Comparison of ENCODE assay signal across 30 cellular contexts in the genomic region with DNA sequence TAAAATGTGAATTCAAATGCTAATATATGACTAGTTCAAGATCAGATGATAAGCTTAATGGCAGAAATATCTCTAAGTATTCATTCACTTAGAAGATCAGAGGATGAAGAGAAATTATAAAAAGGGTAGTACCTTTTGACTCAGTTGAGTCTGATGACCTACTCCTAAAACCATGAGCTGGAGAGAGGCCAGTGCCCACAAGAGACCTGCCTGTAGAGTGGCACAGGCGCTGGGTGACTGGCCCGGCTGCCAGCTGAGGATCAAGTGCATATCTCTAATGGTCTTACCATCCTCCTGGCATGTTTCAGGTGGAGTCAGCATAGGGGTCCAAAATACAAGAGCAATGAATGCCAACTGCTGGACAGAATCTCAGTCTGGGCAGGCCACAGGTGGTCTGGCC. TPM values are rescaled to one million over a fixed set of nuclear protein-coding genes. Genes with fewer than 3 reads are reported as not detected.
DNase-seq lines count a peak whose midpoint lies in the region; ATAC-seq and TF ChIP-seq lines count a peak whose summit lies in the region.
"Had no signal": no experiment of that assay in that cellular context is flagged by ENCODE, and none has a peak within 500 bp of the region (broad histone marks: within the 10 kb centered on the region; RNA-seq: fewer than 3 reads in every experiment).

No MANE protein-coding gene starts in this region.

- H2BK5ac ChIP-seq in mesendoderm (ENCODE audit: low read length) = no peak overlapping the region

- no peak overlapping the region for H4K8ac ChIP-seq in mesendoderm (ENCODE audit: low read depth, low read length)

- peaks cover 6 to 9% of the 10 kb centered on the region in 2 experiments for H3K36me3 ChIP-seq in SK-N-SH (replicated peaks in 1 of 2; ENCODE audit: control insufficient read depth in 1 of 2, insufficient read depth in 2 of 2, low read length in 1 of 2)
- H3K36me3 ChIP-seq in mesendoderm (ENCODE audit: control insufficient read depth, insufficient read depth, low read length) = no peaks in the 10 kb centered on the region
- no peaks in the 10 kb centered on the region for H3K36me3 ChIP-seq in Karpas-422 (ENCODE audit: insufficient read depth, low read length)
- H3K36me3 ChIP-seq: ascending aorta, BE2C, cardiac muscle cell, colonic mucosa, HAP-1, neutrophil, tibial nerve had no signal

- peaks cover 55 to 59% of the 10 kb centered on the region in 2 experiments for H3K4me1 ChIP-seq in SK-N-SH (ENCODE audit: control insufficient read depth in 1 of 2, insufficient read depth in 2 of 2, low read depth in 1 of 2, low read length in 1 of 2)
- no peaks in the 10 kb centered on the region for H3K4me1 ChIP-seq in mesendoderm (ENCODE audit: control insufficient read depth, low read depth, low read length)
- H3K4me1 ChIP-seq in Karpas-422 (ENCODE audit: low read length) = no peaks in the 10 kb centered on the region
- H3K4me1 ChIP-seq: colonic mucosa had no signal

- H3K9ac ChIP-seq in SK-N-SH = no peak overlapping the region
- no peak overlapping the region for H3K9ac ChIP-seq in mesendoderm (ENCODE audit: low read length)
- no peak overlapping the region for H3K9ac ChIP-seq in Karpas-422 (ENCODE audit: low read length)

- H3K27me3 ChIP-seq in SK-N-SH (ENCODE audit: insufficient read depth) (no peaks in the 10 kb centered on the region), mesendoderm (ENCODE audit: insufficient read depth, low read length, poor library complexity) (no peaks in the 10 kb centered on the region), Karpas-422 (ENCODE audit: low read length) (no peaks in the 10 kb centered on the region)
- H3K27me3 ChIP-seq: ascending aorta, BE2C, cardiac muscle cell, colonic mucosa, neutrophil, tibial nerve had no signal

- H3K4me1 Mint-ChIP-seq in stimulated activated naive B cell treated with anti-CD40 and anti-IgM and Interleukin-4, amounts not matched to agents 10 μg/mL and 1 μg/mL and 100 μg/mL, for 72 hours = no peaks in the 10 kb centered on the region
- H3K4me1 Mint-ChIP-seq: activated B cell treated with CpG ODN at 0.5 μM for 24 hours; CD8-positive, alpha-beta memory T cell; naive B cell had no signal

- H3K23ac ChIP-seq in mesendoderm (ENCODE audit: low read length) = peak overlapping the region; percentile 52

- H4K20me1 ChIP-seq in SK-N-SH (ENCODE audit: insufficient read depth) (peaks cover 9% of the 10 kb centered on the region; the same call in 1 of the 2 replicates), Karpas-422 (ENCODE audit: insufficient read depth, low read depth, low read length) (no peaks in the 10 kb centered on the region)

- peak; percentile 42 for DNase-seq in Daoy (ENCODE audit: low read depth)
- no peak for DNase-seq in SK-N-SH
- DNase-seq in mesendoderm = no peak
- no peak for DNase-seq in RWPE1 (ENCODE audit: low spot score)
- DNase-seq in stimulated activated naive B cell treated with anti-CD40 and anti-IgM and Interleukin-4, amounts not matched to agents 10 μg/mL and 1 μg/mL and 100 μg/mL, for 72 hours = no peak
- DNase-seq in Karpas-422 = no peak
- DNase-seq in left ventricle myocardium superior = no peak
- DNase-seq: activated B cell treated with CpG ODN at 0.5 μM for 24 hours; activated CD4-positive, alpha-beta T cell treated with anti-CD3 and anti-CD28 coated beads, Interleukin-2, amount 50 U/mL, for 1 hour; activated gamma-delta T cell treated with Interleukin-2 at 50 U/mL for 16 hours; activated T-cell treated with anti-CD3 and anti-CD28 coated beads, Interleukin-2, amount 50 U/mL, for 4 hours; BE2C; CD8-positive, alpha-beta memory T cell; colonic mucosa; effector CD4-positive, alpha-beta T cell; hippocampal formation; IMR-90; left cardiac atrium; naive B cell; NCI-H187 treated with DMSO at 0.1 percent for 48 hours; stimulated activated CD4-positive, alpha-beta T cell treated with anti-CD3 and anti-CD28 coated beads, Interleukin-4, amount 100 ng/mL, for 1 hour had no signal

- H3K9me2 ChIP-seq in SK-N-SH (no peaks in the 10 kb centered on the region), Karpas-422 (replicated peaks; ENCODE audit: insufficient read depth, low read length) (no peaks in the 10 kb centered on the region)

- no peak overlapping the region for H3K4ac ChIP-seq in mesendoderm (ENCODE audit: low read depth, low read length)

- H3K4me3 ChIP-seq in SK-N-SH (ENCODE audit: low read depth in 2 of 2, low read length in 1 of 2) (no peak overlapping the region), mesendoderm (ENCODE audit: low read length) (no peak overlapping the region), Karpas-422 (ENCODE audit: low read length) (no peak overlapping the region)
- H3K4me3 ChIP-seq: ascending aorta, cardiac muscle cell, colonic mucosa, HAP-1, tibial nerve had no signal

- H3F3A ChIP-seq in SK-N-SH (replicated peaks; ENCODE audit: insufficient read depth) = peaks cover 34% of the 10 kb centered on the region

- no peak for TF ChIP-seq RAD21 in Ishikawa (IDR thresholded peaks at IDR 0.05; ENCODE audit: low read depth)
- TF ChIP-seq RAD21 in SK-N-SH (IDR thresholded peaks at IDR 0.05; ENCODE audit: low read length) = no peak

- H3K56ac ChIP-seq in mesendoderm (ENCODE audit: low read length) = no peak overlapping the region

- H3K79me2 ChIP-seq in SK-N-SH (ENCODE audit: insufficient read depth) = peaks cover 100% of the 10 kb centered on the region
- H3K79me2 ChIP-seq in mesendoderm (ENCODE audit: control insufficient read depth, insufficient read depth, low read length) = no peaks in the 10 kb centered on the region
- no peaks in the 10 kb centered on the region for H3K79me2 ChIP-seq in Karpas-422 (ENCODE audit: low read length)

- H3K27ac ChIP-seq in SK-N-SH (ENCODE audit: low read depth in 2 of 2, low read length in 1 of 2) = peak overlapping the region; percentile 35 to 97; a peak in 3 of 4 replicates
- H3K27ac ChIP-seq in mesendoderm (ENCODE audit: low read depth, low read length) = no peak overlapping the region
- no peak overlapping the region for H3K27ac ChIP-seq in RWPE1
- no peak overlapping the region for H3K27ac ChIP-seq in Karpas-422 (ENCODE audit: low read length)
- H3K27ac ChIP-seq: ascending aorta, cardiac muscle cell, colonic mucosa, neutrophil, tibial nerve had no signal

- no peak for ATAC-seq in stimulated activated naive B cell treated with anti-CD40 and anti-IgM and Interleukin-4, amounts not matched to agents 10 μg/mL and 1 μg/mL and 100 μg/mL, for 72 hours (replicated peaks)
- no peak for ATAC-seq in left ventricle myocardium superior
- ATAC-seq: activated T-cell treated with anti-CD3 and anti-CD28 coated beads, Interleukin-2, amount 50 U/mL, for 4 hours; sciatic nerve had no signal

- H4K5ac ChIP-seq in mesendoderm (ENCODE audit: low read length) = no peak overlapping the region

- CTCF ChIA-PET in SK-N-SH (lab: Yijun Ruan, JAX) (interaction anchor here (0.6 kb wide), 1 partner anchor 405 kb away, joined by 3 read pairs; no protein-coding TSS in a partner anchor), RWPE1 (lab: Yijun Ruan, JAX) (no interaction called here)

- H3K4me2 ChIP-seq in SK-N-SH (peak overlapping the region; percentile 25; the same call in 1 of the 2 replicates), mesendoderm (ENCODE audit: low read length) (no peak overlapping the region), Karpas-422 (ENCODE audit: low read depth, low read length, poor library complexity, severe bottlenecking) (no peak overlapping the region)

- no peak overlapping the region for H3K4me3 Mint-ChIP-seq in stimulated activated naive B cell treated with anti-CD40 and anti-IgM and Interleukin-4, amounts not matched to agents 10 μg/mL and 1 μg/mL and 100 μg/mL, for 72 hours
- H3K4me3 Mint-ChIP-seq: activated B cell treated with CpG ODN at 0.5 μM for 24 hours; activated T-cell treated with anti-CD3 and anti-CD28 coated beads, Interleukin-2, amount 50 U/mL, for 4 hours; CD8-positive, alpha-beta memory T cell; naive B cell had no signal

- no peak overlapping the region for H2AK5ac ChIP-seq in mesendoderm (ENCODE audit: low read length)

- TF ChIP-seq EP300 in Ishikawa (IDR thresholded peaks at IDR 0.05; ENCODE audit: borderline replicate concordance) (no peak), SK-N-SH (IDR thresholded peaks at IDR 0.05; ENCODE audit: borderline replicate concordance in 1 of 2, low read depth in 1 of 2, low read length in 1 of 2) (peak in 1 of 2 experiments; percentile 51; a peak in 1 of 4 replicates)

- WGBS in SK-N-SH (ENCODE audit: low lambda C conversion rate) = 37% methylated on average over 2 of the region's 2 CpGs
- no CpG with 5 or more reads among the region's 2 CpGs for WGBS in mesendoderm (ENCODE audit: extremely low coverage, insufficient coverage, low lambda C conversion rate)

- H3K9me3 Mint-ChIP-seq in stimulated activated naive B cell treated with anti-CD40 and anti-IgM and Interleukin-4, amounts not matched to agents 10 μg/mL and 1 μg/mL and 100 μg/mL, for 72 hours = no peaks in the 10 kb centered on the region
- H3K9me3 Mint-ChIP-seq: activated B cell treated with CpG ODN at 0.5 μM for 24 hours; activated T-cell treated with anti-CD3 and anti-CD28 coated beads, Interleukin-2, amount 50 U/mL, for 4 hours; CD8-positive, alpha-beta memory T cell had no signal

- H2BK15ac ChIP-seq in mesendoderm (replicated peaks; ENCODE audit: low read depth) = no peak overlapping the region

- TF ChIP-seq CTCF in SK-N-SH (IDR thresholded peaks at IDR 0.05) = no peak
- TF ChIP-seq CTCF in RWPE1 (conservative IDR thresholded peaks at IDR 0.05; ENCODE audit: low read depth) = no peak

- H3K36me3 Mint-ChIP-seq in stimulated activated naive B cell treated with anti-CD40 and anti-IgM and Interleukin-4, amounts not matched to agents 10 μg/mL and 1 μg/mL and 100 μg/mL, for 72 hours = peaks cover 0 to 12% of the 10 kb centered on the region in 2 donors
- H3K36me3 Mint-ChIP-seq: CD8-positive, alpha-beta memory T cell had no signal

- H2BK120ac ChIP-seq in mesendoderm (ENCODE audit: low read depth, low read length) = no peak overlapping the region

- H3K9me3 ChIP-seq in SK-N-SH (no peaks in the 10 kb centered on the region), Karpas-422 (ENCODE audit: low read length) (no peaks in the 10 kb centered on the region)
- H3K9me3 ChIP-seq: ascending aorta, BE2C, colonic mucosa, HAP-1, neutrophil, tibial nerve had no signal

- H3K27me3 Mint-ChIP-seq in stimulated activated naive B cell treated with anti-CD40 and anti-IgM and Interleukin-4, amounts not matched to agents 10 μg/mL and 1 μg/mL and 100 μg/mL, for 72 hours = no peaks in the 10 kb centered on the region
- H3K27me3 Mint-ChIP-seq: activated B cell treated with CpG ODN at 0.5 μM for 24 hours, progenitor cell of endocrine pancreas had no signal

- no peak overlapping the region for H3K27ac Mint-ChIP-seq in stimulated activated naive B cell treated with anti-CD40 and anti-IgM and Interleukin-4, amounts not matched to agents 10 μg/mL and 1 μg/mL and 100 μg/mL, for 72 hours
- H3K27ac Mint-ChIP-seq: activated B cell treated with CpG ODN at 0.5 μM for 24 hours; CD8-positive, alpha-beta memory T cell; naive B cell; progenitor cell of endocrine pancreas had no signal

- POLR2A ChIA-PET in SK-N-SH (lab: Yijun Ruan, JAX) = no interaction called here
- POLR2A ChIA-PET in RWPE1 (lab: Yijun Ruan, JAX; ENCODE audit: low non-redundant PET) = interaction anchor here (1.4 kb wide), 1 partner anchor 15 kb away, joined by 4 read pairs; a partner anchor contains a TSS

- intact Hi-C loops in left ventricle myocardium superior (cut with micrococcal nuclease) = no loop called here

- H2AFZ ChIP-seq in SK-N-SH (ENCODE audit: low read depth) (no peak overlapping the region), Karpas-422 (ENCODE audit: low read length) (no peak overlapping the region)

- H3K18ac ChIP-seq in mesendoderm (ENCODE audit: low read length) = no peak overlapping the region

- H3K79me1 ChIP-seq in mesendoderm (ENCODE audit: low read length) = no peaks in the 10 kb centered on the region

RNA-seq across cellular contexts. Expression of a gene that starts 14.1 kb away (rescaled TPM):
- total RNA-seq in Daoy (2014; rRNA removed; shearing (Covaris generic)) = 56.3 and 63.0 TPM in 2 replicates
- 64.3 and 80.2 TPM in 2 replicates for polyA plus RNA-seq in SK-N-SH (2012; rRNA removed)
- 71.3 and 82.7 TPM in 2 replicates for polyA plus RNA-seq in SK-N-SH (2012; cell fraction: cytosol; rRNA removed)
- 37.6 and 47.8 TPM in 2 replicates for polyA plus RNA-seq in SK-N-SH (2012; cell fraction: nucleus; rRNA removed)
- 26.6 TPM for polyA plus RNA-seq in mesendoderm (2013, experiment 1 of 2)
- 28.0 TPM for polyA plus RNA-seq in mesendoderm (2013, experiment 2 of 2)
- total RNA-seq in Karpas-422 (2014; rRNA removed; shearing (Covaris generic); ENCODE audit: low replicate concordance) = 0.15 TPM in 1 of 2 replicates, not detected in the other
- 4.1 TPM for total RNA-seq in left ventricle myocardium superior
- total RNA-seq: CD8-positive, alpha-beta memory T cell; T-helper 1 cell treated with Interleukin-12 subunit alpha and Interleukin-12 subunit beta and Interleukin-4 antibody, amounts not matched to agents 30 ng/mL and 1 ng/mL, for 36 hours had no signal
- polyA plus RNA-seq: CD8-positive, alpha-beta memory T cell had no signal

Comparison
In these comparisons a context has a peak if more than half of its experiments do, and no peak if none do; other contexts are left out.
1. H3K27ac ChIP-seq: peak in SK-N-SH (2 of 2); none in mesendoderm (single experiment), RWPE1 (single experiment) and Karpas-422 (single experiment).
2. RNA of a gene that starts 14.1 kb away (total RNA-seq): 56.3 to 63.0 TPM in Daoy; 4.1 TPM in left ventricle myocardium superior (single experiment) and 0.15 TPM in Karpas-422; every median in the first group is over 10 times any median in the second.